In the genomic region with DNA sequence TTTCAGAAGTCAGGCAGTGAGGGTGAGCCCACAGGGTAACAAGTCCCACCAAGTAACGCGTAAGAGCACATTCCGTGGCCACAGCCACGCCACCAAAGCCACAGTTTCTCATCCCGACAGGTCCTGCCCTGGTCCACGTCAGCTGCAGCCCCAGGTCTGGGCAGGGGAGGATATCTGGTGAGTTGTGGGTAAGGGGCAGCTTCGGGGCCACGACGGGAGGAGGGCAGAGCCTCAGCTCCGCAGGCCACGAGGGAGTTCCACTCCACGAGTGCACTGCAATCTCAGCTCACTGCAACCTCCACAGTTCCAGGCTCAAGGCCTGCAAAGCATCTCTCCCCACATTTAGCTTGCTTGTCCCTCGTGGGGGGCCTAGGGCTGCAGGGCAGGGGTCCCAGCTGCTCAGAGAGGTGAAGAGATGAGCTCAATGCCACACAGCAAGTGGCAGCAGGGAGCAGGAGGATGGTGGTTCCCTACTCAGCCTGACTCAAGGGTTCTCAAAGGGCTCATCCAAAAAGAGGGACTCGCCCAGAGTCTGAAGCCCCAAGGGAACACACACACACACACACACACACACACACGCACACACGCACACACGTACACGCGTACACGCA, we compare ENCODE assay signal across 1 cellular context.
TF ChIP-seq lines count a peak whose summit lies in the region.

No MANE protein-coding gene starts in this region.

TF ChIP-seq in HepG2, 621 proteins besides CTCF, POLR2A, EP300 and RAD21 (continued from another document):
- TF ChIP-seq, protein P1, sequence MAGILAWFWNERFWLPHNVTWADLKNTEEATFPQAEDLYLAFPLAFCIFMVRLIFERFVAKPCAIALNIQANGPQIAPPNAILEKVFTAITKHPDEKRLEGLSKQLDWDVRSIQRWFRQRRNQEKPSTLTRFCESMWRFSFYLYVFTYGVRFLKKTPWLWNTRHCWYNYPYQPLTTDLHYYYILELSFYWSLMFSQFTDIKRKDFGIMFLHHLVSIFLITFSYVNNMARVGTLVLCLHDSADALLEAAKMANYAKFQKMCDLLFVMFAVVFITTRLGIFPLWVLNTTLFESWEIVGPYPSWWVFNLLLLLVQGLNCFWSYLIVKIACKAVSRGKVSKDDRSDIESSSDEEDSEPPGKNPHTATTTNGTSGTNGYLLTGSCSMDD (CRISPR knock-in tag; IDR thresholded peaks at IDR 0.05): no peak
- TF ChIP-seq ZNF678 (CRISPR knock-in tag; IDR thresholded peaks at IDR 0.05): no peak
- peak; percentile 93 for TF ChIP-seq AGO2 (optimal IDR thresholded peaks at IDR 0.05; ENCODE audit: low read depth, low read length)
- TF ChIP-seq AGO1 (IDR thresholded peaks at IDR 0.05; ENCODE audit: low read depth, low read length, poor library complexity, severe bottlenecking): peak; percentile 86
- no peak for TF ChIP-seq ARHGAP35 (CRISPR knock-in tag; IDR thresholded peaks at IDR 0.05; ENCODE audit: borderline replicate concordance)
- peak; percentile 13; the same call in 1 of the 2 replicates for TF ChIP-seq PCBP1 (IDR thresholded peaks at IDR 0.05; ENCODE audit: borderline replicate concordance, low read depth, low read length)
- peak; percentile 52; the same call in 1 of the 2 replicates for TF ChIP-seq POLR2G (IDR thresholded peaks at IDR 0.05; ENCODE audit: low read depth, low read length)
- peak; percentile 88 for TF ChIP-seq ZNF768 (CRISPR knock-in tag; IDR thresholded peaks at IDR 0.05)
- peak; percentile 38 for TF ChIP-seq ZNF883 (CRISPR knock-in tag; IDR thresholded peaks at IDR 0.05; ENCODE audit: not compliant biosample characterization)
- TF ChIP-seq PAF1 (CRISPR knock-in tag; IDR thresholded peaks at IDR 0.05): peak; percentile 21; the same call in 1 of the 2 replicates
